Comparison of ENCODE assay signal across 1 cellular context in genomic region chr11:66011785-66012303, GRCh38.
TF ChIP-seq lines count a peak whose summit lies in the region.

CST6 (plus strand) TSS chr11:66012008; CDS start chr11:66012045, 37 bp downstream.

TF ChIP-seq in GM23338, 12 proteins besides CTCF, POLR2A, EP300 and RAD21 (continued from another document):
- TF ChIP-seq ZNF462 (CRISPR knock-in tag; IDR thresholded peaks at IDR 0.05) (no peak), ETS1 (IDR thresholded peaks at IDR 0.05) (no peak)
